In genomic region chr11:112881461-112881860, GRCh38 we compare ENCODE assay signal across 8 cellular contexts.
A peak's percentile ranks its signal among the peaks of the same experiment; 100 is the strongest.
DNase-seq lines count a peak whose midpoint lies in the region; ATAC-seq and TF ChIP-seq lines count a peak whose summit lies in the region.

No MANE protein-coding gene starts in this region.

- in situ Hi-C loops in GM13976 (cut with MboI; ENCODE audit: low sequenced_read_pairs, unreplicated experiment), result no loop called here

- DNase-seq in NCI-H1417 treated with DMSO at 0.1 percent for 48 hours (lab: John Stamatoyannopoulos, UW), result peak; percentile 91
- DNase-seq in amygdala (lab: John Stamatoyannopoulos, UW), result peak in 55 of 56 donors; percentile 57 to 97 (median 89)
- peak; percentile 41 to 96 (median 87) for DNase-seq in hypothalamus (lab: John Stamatoyannopoulos, UW)
- no peak for DNase-seq in SW 1271 (lab: John Stamatoyannopoulos, UW)
- DNase-seq in GM19238 (ENCODE audit: insufficient read length, low spot score), result no peak
- no peak for DNase-seq in GM13976 (ENCODE audit: low spot score)

- no peaks in the 10 kb centered on the region for H3K36me3 ChIP-seq in rectal smooth muscle tissue (ENCODE audit: control insufficient read depth, insufficient read depth, low read length)

- no peaks in the 10 kb centered on the region for H3K27me3 ChIP-seq in rectal smooth muscle tissue (ENCODE audit: control insufficient read depth, insufficient read depth, low read length)

- H3K4me1 ChIP-seq in rectal smooth muscle tissue (ENCODE audit: control insufficient read depth, insufficient read depth, low read length), result peaks cover 3% of the 10 kb centered on the region

- no peak overlapping the region for H3K27ac ChIP-seq in rectal smooth muscle tissue (ENCODE audit: low read depth, low read length)

- no peak overlapping the region for H3K9ac ChIP-seq in rectal smooth muscle tissue (ENCODE audit: low read length)

- no peak for ATAC-seq in GM21786 (IDR thresholded peaks at IDR 0.05; ENCODE audit: unreplicated experiment)

- H3K4me3 ChIP-seq in rectal smooth muscle tissue (ENCODE audit: low read length), result peak overlapping the region; percentile 31

- no peak for TF ChIP-seq CTCF in GM13976 (IDR thresholded peaks at IDR 0.05; ENCODE audit: borderline replicate concordance, control extremely low read depth, extremely low read depth, insufficient read depth, missing control alignments)

Comparison
In these comparisons a context has a peak if more than half of its experiments do, and no peak if none do; other contexts are left out.
1. DNase-seq: peak in NCI-H1417 treated with DMSO at 0.1 percent for 48 hours (single experiment), amygdala (55 of 56) and hypothalamus (51 of 51); none in SW 1271 (0 of 2), GM19238 (single experiment) and GM13976 (single experiment).